ENCODE assay signal across 9 cellular contexts in genomic region chr2:47569658-47570398, GRCh38. TPM values are rescaled to one million over a fixed set of nuclear protein-coding genes. Genes with fewer than 3 reads are reported as not detected.
DNase-seq lines count a peak whose midpoint lies in the region; ATAC-seq and TF ChIP-seq lines count a peak whose summit lies in the region.
"Had no signal": no experiment of that assay in that cellular context is flagged by ENCODE, and none has a peak within 500 bp of the region (broad histone marks: within the 10 kb centered on the region; RNA-seq: fewer than 3 reads in every experiment).

No MANE protein-coding gene starts in this region.

- H3K36me3 ChIP-seq in CD4-positive, alpha-beta memory T cell (ENCODE audit: insufficient read depth, low read length) = no peaks in the 10 kb centered on the region
- no peaks in the 10 kb centered on the region for H3K36me3 ChIP-seq in GM23248 (ENCODE audit: low read depth)
- H3K36me3 ChIP-seq in vagina = no peaks in the 10 kb centered on the region
- H3K36me3 ChIP-seq in PC-9 (ENCODE audit: low read depth) = no peaks in the 10 kb centered on the region

- no peaks in the 10 kb centered on the region for H3K9me3 ChIP-seq in CD4-positive, alpha-beta memory T cell (ENCODE audit: control insufficient read depth in 1 of 2, low read length in 2 of 2)
- H3K9me3 ChIP-seq in GM23248 (ENCODE audit: low read depth) (no peaks in the 10 kb centered on the region), vagina (no peaks in the 10 kb centered on the region), PC-9 (ENCODE audit: insufficient read depth, low read depth) (no peaks in the 10 kb centered on the region; the same call in 1 of the 2 replicates)

- no peak for DNase-seq in CD4-positive, alpha-beta memory T cell
- DNase-seq in GM23248 (peak; percentile 32), iris pigment epithelial cell (ENCODE audit: low read depth) (peak; percentile 35), vagina (ENCODE audit: extremely low spot score in 2 of 2) (no peak), NCI-H2029 (lab: John Stamatoyannopoulos, UW) (no peak), PC-9 (no peak)
- no peak for DNase-seq in activated T-cell treated with anti-CD3 and anti-CD28 coated beads, Interleukin-2, amount 50 U/mL, for 4 hours

- TF ChIP-seq CTCF in vagina (IDR thresholded peaks at IDR 0.05) (no peak), PC-9 (conservative IDR thresholded peaks at IDR 0.05) (no peak)

- BruUV-seq in PC-9 (replicated peaks; lab: Mats Ljungman, UMichigan) = no TSS peak

- peaks cover 0 to 11% (median 3%) of the 10 kb centered on the region in 8 donors for H3K9me3 Mint-ChIP-seq in CD4-positive, alpha-beta memory T cell
- no peaks in the 10 kb centered on the region for H3K9me3 Mint-ChIP-seq in activated T-cell treated with anti-CD3 and anti-CD28 coated beads, Interleukin-2, amount 50 U/mL, for 4 hours

- WGBS in GM23248 (ENCODE audit: low coverage in 1 of 2, low lambda C conversion rate in 2 of 2, missing lambda C conversion rate in 2 of 2), 2 experiments = 2 to 4% methylated on average over 34 to 69 of the region's 93 CpGs

- H3K9me2 ChIP-seq in GM23248 (ENCODE audit: insufficient read depth) = no peaks in the 10 kb centered on the region
- no peaks in the 10 kb centered on the region for H3K9me2 ChIP-seq in PC-9 (ENCODE audit: insufficient read depth)

- peaks cover 29% of the 10 kb centered on the region for H3K27me3 ChIP-seq in CD4-positive, alpha-beta memory T cell (ENCODE audit: insufficient read depth, low read length)
- H3K27me3 ChIP-seq in GM23248 (replicated peaks; ENCODE audit: insufficient read depth) (peaks cover 67% of the 10 kb centered on the region), vagina (peaks cover 8% of the 10 kb centered on the region), PC-9 (ENCODE audit: insufficient read depth, low read depth) (0 out of 2 replicates have a peak, but pooled peaks cover 4% of the 10 kb centered on the region)

- H3K4me3 ChIP-seq in CD4-positive, alpha-beta memory T cell (ENCODE audit: low read length in 2 of 2) = no peak overlapping the region
- H3K4me3 ChIP-seq in GM23248 (no peak overlapping the region), vagina (peak overlapping the region; percentile 4 to 13), PC-9 (no peak overlapping the region)

- H4K20me1 ChIP-seq in GM23248 (ENCODE audit: insufficient read depth) (no peaks in the 10 kb centered on the region), PC-9 (ENCODE audit: insufficient read depth) (no peaks in the 10 kb centered on the region)

- no peaks in the 10 kb centered on the region for H3K4me1 ChIP-seq in CD4-positive, alpha-beta memory T cell (ENCODE audit: insufficient read depth, low read length)
- no peaks in the 10 kb centered on the region for H3K4me1 ChIP-seq in GM23248 (ENCODE audit: insufficient read depth)
- peaks cover 13% of the 10 kb centered on the region for H3K4me1 ChIP-seq in vagina
- no peaks in the 10 kb centered on the region for H3K4me1 ChIP-seq in PC-9 (replicated peaks; ENCODE audit: insufficient read depth)

- H3K9ac ChIP-seq in GM23248 = no peak overlapping the region

- no peaks in the 10 kb centered on the region for H3K79me2 ChIP-seq in GM23248 (ENCODE audit: insufficient read depth)
- H3K79me2 ChIP-seq in PC-9 (ENCODE audit: low read depth) = no peaks in the 10 kb centered on the region

- H3K36me3 Mint-ChIP-seq in CD4-positive, alpha-beta memory T cell = no peaks in the 10 kb centered on the region
- no peaks in the 10 kb centered on the region for H3K36me3 Mint-ChIP-seq in activated T-cell treated with anti-CD3 and anti-CD28 coated beads, Interleukin-2, amount 50 U/mL, for 4 hours (ENCODE audit: insufficient read depth)

- H2AFZ ChIP-seq in GM23248 = no peak overlapping the region
- no peak overlapping the region for H2AFZ ChIP-seq in PC-9

- CTCF ChIA-PET in CD4-positive, alpha-beta memory T cell (lab: Charles Lee; ENCODE audit: partially characterized antibody) = no interaction called here
- CTCF ChIA-PET in PC-9 (lab: Charles Lee) = no interaction called here

- in situ Hi-C loops in GM23248 (cut with MboI) = no loop called here

- H3K27ac ChIP-seq in CD4-positive, alpha-beta memory T cell (ENCODE audit: low read depth, low read length) = no peak overlapping the region
- H3K27ac ChIP-seq in GM23248 = no peak overlapping the region
- H3K27ac ChIP-seq in vagina = no peak overlapping the region
- no peak overlapping the region for H3K27ac ChIP-seq in PC-9
- H3K27ac ChIP-seq: HL-60 had no signal

- H3K4me1 Mint-ChIP-seq in CD4-positive, alpha-beta memory T cell = peaks cover 7 to 28% (median 17%) of the 10 kb centered on the region in 4 donors
- H3K4me1 Mint-ChIP-seq in activated T-cell treated with anti-CD3 and anti-CD28 coated beads, Interleukin-2, amount 50 U/mL, for 4 hours (ENCODE audit: low read depth) = peaks cover 17% of the 10 kb centered on the region

- TF ChIP-seq POLR2A in vagina (IDR thresholded peaks at IDR 0.05) = no peak

- peaks cover 50 to 56% of the 10 kb centered on the region in 2 donors for H3K27me3 Mint-ChIP-seq in CD4-positive, alpha-beta memory T cell
- peaks cover 63% of the 10 kb centered on the region for H3K27me3 Mint-ChIP-seq in activated T-cell treated with anti-CD3 and anti-CD28 coated beads, Interleukin-2, amount 50 U/mL, for 4 hours (ENCODE audit: low read depth)

- POLR2A ChIA-PET in CD4-positive, alpha-beta memory T cell (lab: Charles Lee; ENCODE audit: partially characterized antibody) = no interaction called here
- POLR2A ChIA-PET in PC-9 (lab: Charles Lee; ENCODE audit: unreplicated experiment) = no interaction called here

- H3F3A ChIP-seq in GM23248 (ENCODE audit: insufficient read depth) (no peaks in the 10 kb centered on the region), PC-9 (ENCODE audit: insufficient read depth, low read depth) (no peaks in the 10 kb centered on the region)

- ATAC-seq in activated T-cell treated with anti-CD3 and anti-CD28 coated beads, Interleukin-2, amount 50 U/mL, for 4 hours = peak; percentile 41 to 46
- ATAC-seq in GM21576 (IDR thresholded peaks at IDR 0.05; ENCODE audit: unreplicated experiment) = no peak

- intact Hi-C loops in CD4-positive, alpha-beta memory T cell (cut with micrococcal nuclease) = no loop called here
- intact Hi-C loops in vagina (cut with DNase I) (no loop called here), PC-9 (cut with micrococcal nuclease; ENCODE audit: unreplicated experiment) (no loop called here)

- H3K27ac Mint-ChIP-seq in CD4-positive, alpha-beta memory T cell = peak overlapping the region in 1 of 7 donors; percentile 23

- H3K4me2 ChIP-seq in GM23248 (ENCODE audit: unreplicated experiment) (no peak overlapping the region), PC-9 (no peak overlapping the region)

- H3K4me3 Mint-ChIP-seq in CD4-positive, alpha-beta memory T cell = peak overlapping the region; percentile 38 to 78 (median 66)
- peak overlapping the region; percentile 39 for H3K4me3 Mint-ChIP-seq in activated T-cell treated with anti-CD3 and anti-CD28 coated beads, Interleukin-2, amount 50 U/mL, for 4 hours

RNA-seq across cellular contexts. Expression of gene KCNK12, which starts 1.0 kb away (rescaled TPM):
- total RNA-seq in CD4-positive, alpha-beta memory T cell = under 1 TPM; 0.79 to 0.86 TPM
- under 1 TPM; 0.20 to 0.32 TPM for polyA plus RNA-seq in CD4-positive, alpha-beta memory T cell
- total RNA-seq in GM23248 (2014; rRNA removed; shearing (Covaris generic)) = not detected in 2 replicates
- polyA plus RNA-seq in GM23248 (2016; fragmentation: Nextera tagmentation; extraction: Ambion mirVana) = 0.03 TPM in 2 replicates
- total RNA-seq in activated T-cell treated with anti-CD3 and anti-CD28 coated beads, Interleukin-2, amount 50 U/mL, for 4 hours = under 1 TPM; 0.18 to 0.25 (median 0.24) TPM
- total RNA-seq in vagina = not detected
- total RNA-seq in PC-9 (2021) = not detected in 2 replicates

Comparison
In these comparisons a context has a peak if more than half of its experiments do, and no peak if none do; other contexts are left out.
1. DNase-seq: peak in GM23248 (single experiment) and iris pigment epithelial cell (single experiment); none in CD4-positive, alpha-beta memory T cell (0 of 5), activated T-cell treated with anti-CD3 and anti-CD28 coated beads, Interleukin-2, amount 50 U/mL, for 4 hours (single experiment), vagina (0 of 2), NCI-H2029 (single experiment) and PC-9 (0 of 2).
2. H3K4me3 ChIP-seq: peak in vagina (2 of 2); none in CD4-positive, alpha-beta memory T cell (0 of 2), GM23248 (single experiment) and PC-9 (single experiment).